ENCODE assay signal across 1 cellular context in the genomic region with DNA sequence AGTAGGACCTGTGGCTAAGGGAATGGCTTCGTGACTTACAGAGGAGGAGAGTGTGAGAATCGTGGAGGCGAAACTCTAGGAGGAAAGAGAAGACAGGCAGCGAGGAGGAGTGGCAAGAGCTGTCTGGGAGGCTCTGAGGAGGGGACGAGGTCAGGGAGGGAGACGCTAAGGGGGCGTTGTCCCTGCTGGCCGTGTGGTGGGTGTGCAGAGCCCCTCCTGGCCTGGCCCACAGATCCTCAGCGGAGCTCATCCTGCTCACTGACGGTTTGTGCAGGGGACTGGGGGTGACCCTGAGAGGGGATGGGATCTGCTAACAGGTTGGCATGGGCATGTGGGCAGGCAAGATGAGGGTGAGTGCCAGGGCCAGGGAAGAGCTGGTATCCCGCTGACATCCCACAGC.
A peak's percentile ranks its signal among the peaks of the same experiment; 100 is the strongest.
TF ChIP-seq lines count a peak whose summit lies in the region.

No MANE protein-coding gene starts in this region.

TF ChIP-seq in HepG2, 621 proteins besides CTCF, POLR2A, EP300 and RAD21 (continued from another document):
- TF ChIP-seq, protein P1, sequence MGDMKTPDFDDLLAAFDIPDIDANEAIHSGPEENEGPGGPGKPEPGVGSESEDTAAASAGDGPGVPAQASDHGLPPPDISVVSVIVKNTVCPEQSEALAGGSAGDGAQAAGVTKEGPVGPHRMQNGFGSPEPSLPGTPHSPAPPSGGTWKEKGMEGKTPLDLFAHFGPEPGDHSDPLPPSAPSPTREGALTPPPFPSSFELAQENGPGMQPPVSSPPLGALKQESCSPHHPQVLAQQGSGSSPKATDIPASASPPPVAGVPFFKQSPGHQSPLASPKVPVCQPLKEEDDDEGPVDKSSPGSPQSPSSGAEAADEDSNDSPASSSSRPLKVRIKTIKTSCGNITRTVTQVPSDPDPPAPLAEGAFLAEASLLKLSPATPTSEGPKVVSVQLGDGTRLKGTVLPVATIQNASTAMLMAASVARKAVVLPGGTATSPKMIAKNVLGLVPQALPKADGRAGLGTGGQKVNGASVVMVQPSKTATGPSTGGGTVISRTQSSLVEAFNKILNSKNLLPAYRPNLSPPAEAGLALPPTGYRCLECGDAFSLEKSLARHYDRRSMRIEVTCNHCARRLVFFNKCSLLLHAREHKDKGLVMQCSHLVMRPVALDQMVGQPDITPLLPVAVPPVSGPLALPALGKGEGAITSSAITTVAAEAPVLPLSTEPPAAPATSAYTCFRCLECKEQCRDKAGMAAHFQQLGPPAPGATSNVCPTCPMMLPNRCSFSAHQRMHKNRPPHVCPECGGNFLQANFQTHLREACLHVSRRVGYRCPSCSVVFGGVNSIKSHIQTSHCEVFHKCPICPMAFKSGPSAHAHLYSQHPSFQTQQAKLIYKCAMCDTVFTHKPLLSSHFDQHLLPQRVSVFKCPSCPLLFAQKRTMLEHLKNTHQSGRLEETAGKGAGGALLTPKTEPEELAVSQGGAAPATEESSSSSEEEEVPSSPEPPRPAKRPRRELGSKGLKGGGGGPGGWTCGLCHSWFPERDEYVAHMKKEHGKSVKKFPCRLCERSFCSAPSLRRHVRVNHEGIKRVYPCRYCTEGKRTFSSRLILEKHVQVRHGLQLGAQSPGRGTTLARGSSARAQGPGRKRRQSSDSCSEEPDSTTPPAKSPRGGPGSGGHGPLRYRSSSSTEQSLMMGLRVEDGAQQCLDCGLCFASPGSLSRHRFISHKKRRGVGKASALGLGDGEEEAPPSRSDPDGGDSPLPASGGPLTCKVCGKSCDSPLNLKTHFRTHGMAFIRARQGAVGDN (CRISPR knock-in tag; IDR thresholded peaks at IDR 0.05), result 0 out of 2 replicates have a peak, but pooled peaks have one; percentile 17
